Comparison of ENCODE assay signal across 21 cellular contexts in the genomic region with DNA sequence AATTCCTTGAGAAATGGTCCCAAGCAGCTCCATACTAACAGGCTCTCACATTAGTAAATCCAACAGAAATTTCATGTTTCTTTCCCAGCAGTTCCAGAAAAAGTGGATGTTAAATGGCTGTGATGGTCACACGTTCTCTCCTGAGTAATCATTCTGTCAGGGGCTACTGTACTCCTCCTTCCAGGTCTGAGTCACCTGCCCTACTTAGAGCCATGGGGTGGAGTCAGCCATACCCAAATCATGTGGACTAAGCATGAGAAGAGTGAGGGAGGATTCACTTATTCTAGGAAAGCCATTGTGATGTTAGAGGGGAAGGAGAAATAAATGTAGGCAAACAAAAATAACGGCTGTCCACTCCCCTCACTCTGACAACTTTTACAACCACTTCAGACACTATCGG.
DNase-seq lines count a peak whose midpoint lies in the region; ATAC-seq and TF ChIP-seq lines count a peak whose summit lies in the region.
"Had no signal": no experiment of that assay in that cellular context is flagged by ENCODE, and none has a peak within 500 bp of the region (broad histone marks: within the 10 kb centered on the region; RNA-seq: fewer than 3 reads in every experiment).

No MANE protein-coding gene starts in this region.

- no peak overlapping the region for H3K4me3 Mint-ChIP-seq in MCF 10A (ENCODE audit: unreplicated experiment)
- no peak overlapping the region for H3K4me3 Mint-ChIP-seq in activated B cell treated with CpG ODN at 0.5 μM for 24 hours
- H3K4me3 Mint-ChIP-seq in natural killer cell treated with Interleukin-12 subunit alpha and Interleukin-12 subunit beta and Interleukin-15 and Interleukin-18, amount 100 ng/mL, for 72 hours, result no peak overlapping the region
- H3K4me3 Mint-ChIP-seq: activated naive CD4-positive, alpha-beta T cell treated with anti-CD3 and anti-CD28 coated beads for 36 hours; activated T-cell treated with anti-CD3 and anti-CD28 coated beads, Interleukin-2, amount 50 U/mL, for 24 hours had no signal

- TF ChIP-seq CTCF in MCF 10A (IDR thresholded peaks at IDR 0.05; ENCODE audit: unreplicated experiment) (no peak), breast epithelium (IDR thresholded peaks at IDR 0.05) (no peak), activated B cell treated with CpG ODN at 0.5 μM for 24 hours (IDR thresholded peaks at IDR 0.05) (no peak)

- H3K4me1 ChIP-seq in breast epithelium (no peaks in the 10 kb centered on the region), SJCRH30 (peaks cover 8% of the 10 kb centered on the region)

- POLR2A ChIA-PET in MCF 10A (lab: Yijun Ruan, JAX) (no interaction called here), activated B cell treated with CpG ODN at 0.5 μM for 24 hours (lab: Charles Lee) (no interaction called here)

- no peaks in the 10 kb centered on the region for H3K27me3 Mint-ChIP-seq in MCF 10A (ENCODE audit: insufficient read depth, unreplicated experiment)
- H3K27me3 Mint-ChIP-seq in activated B cell treated with CpG ODN at 0.5 μM for 24 hours, result no peaks in the 10 kb centered on the region
- H3K27me3 Mint-ChIP-seq in natural killer cell treated with Interleukin-12 subunit alpha and Interleukin-12 subunit beta and Interleukin-15 and Interleukin-18, amount 100 ng/mL, for 72 hours, result peaks cover 0 to 2% of the 10 kb centered on the region in 2 donors
- H3K27me3 Mint-ChIP-seq: activated T-cell treated with anti-CD3 and anti-CD28 coated beads, Interleukin-2, amount 50 U/mL, for 24 hours had no signal

- H3K27ac ChIP-seq in breast epithelium (no peak overlapping the region), SJCRH30 (no peak overlapping the region)
- H3K27ac ChIP-seq: C4-2B, HL-60, upper lobe of left lung had no signal

- H3K9me3 Mint-ChIP-seq in MCF 10A (ENCODE audit: unreplicated experiment) (no peaks in the 10 kb centered on the region), activated B cell treated with CpG ODN at 0.5 μM for 24 hours (no peaks in the 10 kb centered on the region)
- H3K9me3 Mint-ChIP-seq in natural killer cell treated with Interleukin-12 subunit alpha and Interleukin-12 subunit beta and Interleukin-15 and Interleukin-18, amount 100 ng/mL, for 72 hours, result peaks cover 3% of the 10 kb centered on the region
- H3K9me3 Mint-ChIP-seq: activated T-cell treated with anti-CD3 and anti-CD28 coated beads, Interleukin-2, amount 50 U/mL, for 24 hours had no signal

- H3K36me3 ChIP-seq in breast epithelium (no peaks in the 10 kb centered on the region), SJCRH30 (no peaks in the 10 kb centered on the region)
- H3K36me3 ChIP-seq: upper lobe of left lung had no signal

- H3K27me3 ChIP-seq in breast epithelium (no peaks in the 10 kb centered on the region), SJCRH30 (no peaks in the 10 kb centered on the region)
- H3K27me3 ChIP-seq: upper lobe of left lung had no signal

- BruUV-seq in MCF 10A (replicated peaks; lab: Mats Ljungman, UMichigan), result no TSS peak

- H3K9me3 ChIP-seq in breast epithelium, result no peaks in the 10 kb centered on the region
- no peaks in the 10 kb centered on the region; the same call in 1 of the 2 replicates for H3K9me3 ChIP-seq in SJCRH30 (replicated peaks)
- H3K9me3 ChIP-seq: upper lobe of left lung had no signal

- DNase-seq in MCF 10A (ENCODE audit: unreplicated experiment) (peak; percentile 73), breast epithelium (ENCODE audit: low spot score in 2 of 2) (no peak), activated B cell treated with CpG ODN at 0.5 μM for 24 hours (no peak), kidney tubule cell (ENCODE audit: low spot score) (peak; percentile 82), SJCRH30 (no peak), left colon (no peak)
- no peak for DNase-seq in natural killer cell treated with Interleukin-12 subunit alpha and Interleukin-12 subunit beta and Interleukin-15 and Interleukin-18, amount 100 ng/mL, for 72 hours (ENCODE audit: low spot score)
- DNase-seq: activated naive CD4-positive, alpha-beta T cell treated with anti-CD3 and anti-CD28 coated beads for 36 hours; activated T-cell treated with anti-CD3 and anti-CD28 coated beads, Interleukin-2, amount 50 U/mL, for 24 hours; aorta; effector memory CD4-positive, alpha-beta T cell; GDM1; H7; NCI-H2081 treated with DMSO at 0.1 percent for 48 hours; SIG-M5; stimulated activated CD4-positive, alpha-beta T cell treated with anti-CD3 and anti-CD28 coated beads, Interleukin-4, amount 100 ng/mL, for 24 hours; upper lobe of left lung had no signal

- intact Hi-C loops in MCF 10A (cut with micrococcal nuclease), result loop anchor here (5.0 kb wide), 1 partner anchor 43 kb away; no protein-coding TSS in a partner anchor
- intact Hi-C loops in breast epithelium (cut with DNase I; ENCODE audit: low total_unique reads), result no loop called here
- intact Hi-C loops in activated B cell treated with CpG ODN at 0.5 μM for 24 hours (cut with micrococcal nuclease), result loop anchor here (5.0 to 10.0 kb wide), 4 partner anchors 103 to 637 kb away; a partner anchor contains a TSS
- intact Hi-C loops in left colon (cut with DNase I, micrococcal nuclease), result no loop called here

- no peak for TF ChIP-seq POLR2A in breast epithelium (IDR thresholded peaks at IDR 0.05)

- H3K4me1 Mint-ChIP-seq in MCF 10A (ENCODE audit: insufficient read depth, unreplicated experiment) (peaks cover 25% of the 10 kb centered on the region), activated B cell treated with CpG ODN at 0.5 μM for 24 hours (peaks cover 53% of the 10 kb centered on the region)
- H3K4me1 Mint-ChIP-seq in natural killer cell treated with Interleukin-12 subunit alpha and Interleukin-12 subunit beta and Interleukin-15 and Interleukin-18, amount 100 ng/mL, for 72 hours (ENCODE audit: low read depth in 2 of 2), result peaks cover 0 to 2% of the 10 kb centered on the region in 2 donors

- no peak overlapping the region for H3K4me3 ChIP-seq in breast epithelium
- H3K4me3 ChIP-seq in SJCRH30, result no peak overlapping the region
- H3K4me3 ChIP-seq: lung, upper lobe of left lung had no signal

- ATAC-seq in activated B cell treated with CpG ODN at 0.5 μM for 24 hours (ENCODE audit: low read depth) (no peak), HG03025 (IDR thresholded peaks at IDR 0.05; ENCODE audit: low FRiP score, unreplicated experiment) (no peak), left colon (no peak)
- no peak for ATAC-seq in natural killer cell treated with Interleukin-12 subunit alpha and Interleukin-12 subunit beta and Interleukin-15 and Interleukin-18, amount 100 ng/mL, for 72 hours

- H3K36me3 Mint-ChIP-seq in MCF 10A (ENCODE audit: insufficient read depth, unreplicated experiment) (no peaks in the 10 kb centered on the region), activated B cell treated with CpG ODN at 0.5 μM for 24 hours (ENCODE audit: low read depth) (no peaks in the 10 kb centered on the region)
- no peaks in the 10 kb centered on the region for H3K36me3 Mint-ChIP-seq in natural killer cell treated with Interleukin-12 subunit alpha and Interleukin-12 subunit beta and Interleukin-15 and Interleukin-18, amount 100 ng/mL, for 72 hours

- CTCF ChIA-PET in MCF 10A (lab: Yijun Ruan, JAX), result interaction anchor here (0.7 kb wide), 1 partner anchor 509 kb away, joined by 4 read pairs; no protein-coding TSS in a partner anchor
- CTCF ChIA-PET in activated B cell treated with CpG ODN at 0.5 μM for 24 hours (lab: Charles Lee), result no interaction called here

- H3K27ac Mint-ChIP-seq in MCF 10A (ENCODE audit: low read depth, unreplicated experiment) (no peak overlapping the region), activated B cell treated with CpG ODN at 0.5 μM for 24 hours (peak overlapping the region; percentile 22)
- no peak overlapping the region for H3K27ac Mint-ChIP-seq in natural killer cell treated with Interleukin-12 subunit alpha and Interleukin-12 subunit beta and Interleukin-15 and Interleukin-18, amount 100 ng/mL, for 72 hours
- H3K27ac Mint-ChIP-seq: activated naive CD4-positive, alpha-beta T cell treated with anti-CD3 and anti-CD28 coated beads for 36 hours; activated T-cell treated with anti-CD3 and anti-CD28 coated beads, Interleukin-2, amount 50 U/mL, for 24 hours had no signal

Comparison
In these comparisons a context has a peak if more than half of its experiments do, and no peak if none do; other contexts are left out.
1. DNase-seq: peak in MCF 10A (single experiment) and kidney tubule cell (single experiment); none in breast epithelium (0 of 2), activated B cell treated with CpG ODN at 0.5 μM for 24 hours (single experiment), natural killer cell treated with Interleukin-12 subunit alpha and Interleukin-12 subunit beta and Interleukin-15 and Interleukin-18, amount 100 ng/mL, for 72 hours (single experiment), SJCRH30 (0 of 2) and left colon (0 of 2).
2. intact Hi-C loops: an anchor here in MCF 10A (5.0 kb wide) and activated B cell treated with CpG ODN at 0.5 μM for 24 hours (5.0 to 10.0 kb wide); none called in breast epithelium and left colon.